Comparison of ENCODE assay signal across 10 cellular contexts in genomic region chr12:108313609-108314331, GRCh38. TPM values are rescaled to one million over a fixed set of nuclear protein-coding genes. Genes with fewer than 3 reads are reported as not detected.
DNase-seq lines count a peak whose midpoint lies in the region; ATAC-seq lines count a peak whose summit lies in the region.
"Had no signal": no experiment of that assay in that cellular context is flagged by ENCODE, and none has a peak within 500 bp of the region (broad histone marks: within the 10 kb centered on the region; RNA-seq: fewer than 3 reads in every experiment).

No MANE protein-coding gene starts in this region.

- DNase-seq in AML-193 (lab: John Stamatoyannopoulos, UW) (peak; percentile 90 to 92), M059J (ENCODE audit: low read depth) (peak; percentile 21), midbrain (lab: John Stamatoyannopoulos, UW) (peak; percentile 20), mesenteric fat pad (ENCODE audit: low spot score) (no peak), GOT3 (lab: John Stamatoyannopoulos, UW) (no peak)
- DNase-seq in central memory CD8-positive, alpha-beta T cell (ENCODE audit: low spot score in 2 of 2): peak in 1 of 2 donors; percentile 23
- no peak for DNase-seq in stimulated activated CD4-positive, alpha-beta T cell treated with anti-CD3 and anti-CD28 coated beads, Interleukin-1b, Interleukin-23, amount 100 ng/mL, for 48 hours
- DNase-seq: effector CD4-positive, alpha-beta T cell; SHP77 treated with DMSO at 0.1 percent for 48 hours had no signal

- peaks cover 20% of the 10 kb centered on the region for H3K4me1 Mint-ChIP-seq in central memory CD8-positive, alpha-beta T cell

- no peaks in the 10 kb centered on the region for H3K9me3 Mint-ChIP-seq in central memory CD8-positive, alpha-beta T cell

- peak overlapping the region; percentile 92 for H3K27ac Mint-ChIP-seq in central memory CD8-positive, alpha-beta T cell (ENCODE audit: low read depth)

- H3K36me3 Mint-ChIP-seq in central memory CD8-positive, alpha-beta T cell (ENCODE audit: insufficient read depth): peaks cover 2% of the 10 kb centered on the region

- H3K27me3 Mint-ChIP-seq in central memory CD8-positive, alpha-beta T cell: no peaks in the 10 kb centered on the region

- peak; percentile 79 for ATAC-seq in central memory CD8-positive, alpha-beta T cell (replicated peaks; ENCODE audit: extremely low read depth, poor library complexity, severe bottlenecking)
- no peak for ATAC-seq in HG03432 (IDR thresholded peaks at IDR 0.05; ENCODE audit: unreplicated experiment)

- peak overlapping the region; percentile 72 for H3K4me3 Mint-ChIP-seq in central memory CD8-positive, alpha-beta T cell

RNA-seq across cellular contexts. Expression of gene CMKLR1, which starts 25.3 kb away (rescaled TPM):
- total RNA-seq in M059J (2014; rRNA removed; shearing (Covaris generic)): 0.05 TPM in 1 of 2 replicates, not detected in the other
- total RNA-seq in mesenteric fat pad: 26.0 TPM

Comparison
In these comparisons a context has a peak if more than half of its experiments do, and no peak if none do; other contexts are left out.
1. DNase-seq: peak in AML-193 (2 of 2), M059J (single experiment) and midbrain (single experiment); none in mesenteric fat pad (single experiment), GOT3 (single experiment) and stimulated activated CD4-positive, alpha-beta T cell treated with anti-CD3 and anti-CD28 coated beads, Interleukin-1b, Interleukin-23, amount 100 ng/mL, for 48 hours (single experiment).
2. RNA of gene CMKLR1, which starts 25.3 kb away (total RNA-seq): 26.0 TPM in mesenteric fat pad (single experiment); 0.05 TPM in M059J; every median in the first group is over 10 times any median in the second.